12 cellular contexts compared by ENCODE assay signal in genomic region chr11:126305699-126306098, GRCh38. TPM values are rescaled to one million over a fixed set of nuclear protein-coding genes. Genes with fewer than 3 reads are reported as not detected.
DNase-seq lines count a peak whose midpoint lies in the region; ATAC-seq and TF ChIP-seq lines count a peak whose summit lies in the region.
"Had no signal": no experiment of that assay in that cellular context is flagged by ENCODE, and none has a peak within 500 bp of the region (broad histone marks: within the 10 kb centered on the region; RNA-seq: fewer than 3 reads in every experiment).

No MANE protein-coding gene starts in this region.

- H3K36me3 Mint-ChIP-seq in CD14-positive monocyte (peaks cover 21 to 46% of the 10 kb centered on the region in 2 donors), activated B cell treated with CpG ODN at 0.5 μM for 24 hours (ENCODE audit: low read depth) (peaks cover 41% of the 10 kb centered on the region)

- peaks cover 8% of the 10 kb centered on the region for H3K4me1 ChIP-seq in hepatocyte (ENCODE audit: insufficient read depth)

- H3K27ac Mint-ChIP-seq in CD14-positive monocyte (peak overlapping the region in 4 of 7 donors; percentile 2 to 43 (median 36)), activated B cell treated with CpG ODN at 0.5 μM for 24 hours (peak overlapping the region; percentile 67)

- whole genome bisulfite sequencing in hepatocyte (ENCODE audit: low lambda C conversion rate, missing lambda C conversion rate): 91% methylated on average over 4 of the region's 4 CpGs

- no peaks in the 10 kb centered on the region for H4K20me1 ChIP-seq in hepatocyte (ENCODE audit: insufficient read depth, poor library complexity, severe bottlenecking)

- H3K27ac ChIP-seq in hepatocyte: no peak overlapping the region

- H3K79me2 ChIP-seq in hepatocyte: peaks cover 14% of the 10 kb centered on the region

- no peak overlapping the region for H3K4me3 ChIP-seq in hepatocyte

- H3K4me1 Mint-ChIP-seq in CD14-positive monocyte: peaks cover 32% of the 10 kb centered on the region
- H3K4me1 Mint-ChIP-seq in activated B cell treated with CpG ODN at 0.5 μM for 24 hours: peaks cover 46% of the 10 kb centered on the region

- no peaks in the 10 kb centered on the region for H3K36me3 ChIP-seq in hepatocyte (replicated peaks; ENCODE audit: insufficient read depth, low read depth)

- no peak for TF ChIP-seq CTCF in CD14-positive monocyte (IDR thresholded peaks at IDR 0.05)
- no peak for TF ChIP-seq CTCF in activated B cell treated with CpG ODN at 0.5 μM for 24 hours (IDR thresholded peaks at IDR 0.05)
- TF ChIP-seq CTCF in hepatocyte (IDR thresholded peaks at IDR 0.05; ENCODE audit: poor library complexity): no peak

- POLR2A ChIA-PET in activated B cell treated with CpG ODN at 0.5 μM for 24 hours (lab: Charles Lee): interaction anchor here (0.6 to 2.8 kb wide), 6 partner anchors 10 to 1530 kb away, joined by 3 to 24 read pairs (median 6); partner anchors contain the start of genes FAM118B, RPUSD4 and TIRAP

- H3K4me3 Mint-ChIP-seq in CD14-positive monocyte (no peak overlapping the region), activated B cell treated with CpG ODN at 0.5 μM for 24 hours (peak overlapping the region; percentile 71)

- intact Hi-C loops in CD14-positive monocyte (cut with micrococcal nuclease): no loop called here
- intact Hi-C loops in activated B cell treated with CpG ODN at 0.5 μM for 24 hours (cut with micrococcal nuclease): loop anchor here (5.0 to 10.0 kb wide), 3 partner anchors 52 to 791 kb away; partner anchors contain the start of genes CDON and ST3GAL4
- intact Hi-C loops in left cardiac atrium (cut with DNase I): no loop called here

- no peak overlapping the region for H3K4me2 ChIP-seq in hepatocyte

- no peaks in the 10 kb centered on the region for H3K27me3 ChIP-seq in hepatocyte

- CTCF ChIA-PET in activated B cell treated with CpG ODN at 0.5 μM for 24 hours (lab: Charles Lee): interaction anchor here (0.9 kb wide), 1 partner anchor 175 kb away, joined by 5 read pairs; no protein-coding TSS in a partner anchor

- ATAC-seq in GM19035 (IDR thresholded peaks at IDR 0.05; ENCODE audit: unreplicated experiment): peak; percentile 50
- ATAC-seq in HG03025 (IDR thresholded peaks at IDR 0.05; ENCODE audit: low FRiP score, unreplicated experiment): peak; percentile 36
- ATAC-seq in activated B cell treated with CpG ODN at 0.5 μM for 24 hours (ENCODE audit: low read depth): peak; percentile 23
- no peak for ATAC-seq in left cardiac atrium
- ATAC-seq: right cardiac atrium had no signal

- no peaks in the 10 kb centered on the region for H3K9me2 ChIP-seq in hepatocyte (replicated peaks; ENCODE audit: insufficient read depth)

- no peak overlapping the region for H2AFZ ChIP-seq in hepatocyte

- DNase-seq in CD14-positive monocyte (ENCODE audit: low spot score) (no peak), activated B cell treated with CpG ODN at 0.5 μM for 24 hours (no peak), left cardiac atrium (no peak), SHP77 (lab: John Stamatoyannopoulos, UW) (no peak), NCI-H1930 (lab: John Stamatoyannopoulos, UW) (no peak), hepatocyte (ENCODE audit: low spot score) (no peak)
- DNase-seq: amniotic stem cell, head of caudate nucleus, right cardiac atrium, substantia nigra had no signal

- no peaks in the 10 kb centered on the region for H3K9me3 ChIP-seq in hepatocyte (ENCODE audit: low read depth)

- H3K9me3 Mint-ChIP-seq in CD14-positive monocyte (no peaks in the 10 kb centered on the region), activated B cell treated with CpG ODN at 0.5 μM for 24 hours (no peaks in the 10 kb centered on the region)

- H3K27me3 Mint-ChIP-seq in CD14-positive monocyte (ENCODE audit: low read depth in 3 of 3) (peaks cover 0 to 2% (median 2%) of the 10 kb centered on the region in 3 donors), activated B cell treated with CpG ODN at 0.5 μM for 24 hours (no peaks in the 10 kb centered on the region)

RNA-seq across cellular contexts. Expression of gene DCPS, which starts 1.8 kb away (rescaled TPM):
- polyA plus RNA-seq in CD14-positive monocyte (10 to 100 TPM; 30.4 to 30.7 TPM), hepatocyte (16.8 and 25.6 TPM in 2 replicates)
- total RNA-seq in activated B cell treated with CpG ODN at 0.5 μM for 24 hours (37.6 and 39.6 TPM in 2 replicates), left cardiac atrium (10 to 100 TPM; 11.3 to 13.1 TPM), hepatocyte (6.5 and 6.9 TPM in 2 replicates)

RNA-seq across cellular contexts. Expression of gene TIRAP, which starts 22.8 kb away (rescaled TPM):
- polyA plus RNA-seq in CD14-positive monocyte (10 to 100 TPM in 1 of 2 donors, 1 to 10 TPM in 1; 7.0 to 13.8 TPM), hepatocyte (3.2 and 6.4 TPM in 2 replicates)
- total RNA-seq in activated B cell treated with CpG ODN at 0.5 μM for 24 hours (16.6 and 18.3 TPM in 2 replicates), left cardiac atrium (1 to 10 TPM; 7.6 to 8.7 TPM), hepatocyte (5.3 and 7.5 TPM in 2 replicates)

RNA-seq across cellular contexts. Expression of gene FOXRED1, which starts 36.7 kb away (rescaled TPM):
- polyA plus RNA-seq in CD14-positive monocyte: 10 to 100 TPM; 15.2 to 15.4 TPM
- 39.1 and 44.9 TPM in 2 replicates for total RNA-seq in activated B cell treated with CpG ODN at 0.5 μM for 24 hours
- total RNA-seq in left cardiac atrium: 10 to 100 TPM; 21.0 to 25.3 TPM
- 33.1 and 46.1 TPM in 2 replicates for total RNA-seq in hepatocyte
- polyA plus RNA-seq in hepatocyte: 28.8 and 37.4 TPM in 2 replicates

RNA-seq across cellular contexts. Expression of gene SRPRA, which starts 37.0 kb away (rescaled TPM):
- polyA plus RNA-seq in CD14-positive monocyte (10 to 100 TPM; 68.7 to 87.6 TPM), hepatocyte (80.4 and 83.4 TPM in 2 replicates)
- total RNA-seq in activated B cell treated with CpG ODN at 0.5 μM for 24 hours (121 and 128 TPM in 2 replicates), left cardiac atrium (10 to 100 TPM; 65.1 to 95.7 TPM), hepatocyte (85.7 and 86.2 TPM in 2 replicates)

RNA-seq across cellular contexts. Expression of gene ST3GAL4, which starts 49.8 kb away (rescaled TPM):
- polyA plus RNA-seq in CD14-positive monocyte (10 to 100 TPM in 1 of 2 donors, 1 to 10 TPM in 1; 7.8 to 10.1 TPM), hepatocyte (31.0 and 33.5 TPM in 2 replicates)
- total RNA-seq in activated B cell treated with CpG ODN at 0.5 μM for 24 hours (0.71 and 1.0 TPM in 2 replicates), left cardiac atrium (100 to 1,000 TPM in 1 of 2 donors, 10 to 100 TPM in 1; 57.1 to 109 TPM), hepatocyte (25.2 and 31.5 TPM in 2 replicates)

Comparison
In these comparisons a context has a peak if more than half of its experiments do, and no peak if none do; other contexts are left out.
1. ATAC-seq: peak in GM19035 (single experiment), HG03025 (single experiment) and activated B cell treated with CpG ODN at 0.5 μM for 24 hours (single experiment); none in left cardiac atrium (0 of 2).